In the genomic region with DNA sequence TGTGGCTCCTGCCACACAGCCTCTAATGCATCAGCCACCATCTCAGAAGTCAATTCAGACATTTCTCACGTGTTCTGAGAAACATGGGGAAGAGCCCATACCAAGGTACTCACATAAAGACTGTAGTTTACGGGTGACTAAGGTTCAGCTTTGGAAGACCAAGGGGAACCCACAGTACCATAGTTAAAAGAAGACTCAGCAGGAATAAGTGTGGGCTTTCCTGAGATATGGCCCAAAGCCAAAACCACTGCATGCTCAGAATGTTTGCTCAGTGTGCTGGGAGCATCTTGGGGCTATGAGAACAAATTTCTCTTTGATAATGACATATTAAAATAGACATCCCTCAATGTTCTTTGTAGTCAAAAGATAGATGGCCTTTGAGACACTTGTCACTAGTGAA, we compare ENCODE assay signal across 14 cellular contexts.
DNase-seq lines count a peak whose midpoint lies in the region; ATAC-seq, FAIRE-seq and TF ChIP-seq lines count a peak whose summit lies in the region.
"Had no signal": no experiment of that assay in that cellular context is flagged by ENCODE, and none has a peak within 500 bp of the region (broad histone marks: within the 10 kb centered on the region; RNA-seq: fewer than 3 reads in every experiment).

No MANE protein-coding gene starts in this region.

- H3K9me2 ChIP-seq in SK-N-SH: no peaks in the 10 kb centered on the region
- H3K9me2 ChIP-seq in Karpas-422 (replicated peaks; ENCODE audit: insufficient read depth, low read length): no peaks in the 10 kb centered on the region

- H4K20me1 ChIP-seq in SK-N-SH (ENCODE audit: insufficient read depth): no peaks in the 10 kb centered on the region
- no peaks in the 10 kb centered on the region for H4K20me1 ChIP-seq in Karpas-422 (ENCODE audit: insufficient read depth, low read depth, low read length)

- no peaks in the 10 kb centered on the region for H3K36me3 ChIP-seq in SK-N-SH (replicated peaks in 1 of 2; ENCODE audit: control insufficient read depth in 1 of 2, insufficient read depth in 2 of 2, low read length in 1 of 2)
- H3K36me3 ChIP-seq in Karpas-422 (ENCODE audit: insufficient read depth, low read length): no peaks in the 10 kb centered on the region
- H3K36me3 ChIP-seq: thoracic aorta had no signal

- POLR2A ChIA-PET in SK-N-SH (lab: Yijun Ruan, JAX): no interaction called here

- H3K4me1 ChIP-seq in SK-N-SH (ENCODE audit: control insufficient read depth in 1 of 2, insufficient read depth in 2 of 2, low read depth in 1 of 2, low read length in 1 of 2) (peaks cover 8 to 20% of the 10 kb centered on the region in 2 experiments; a peak in 3 of 4 replicates), Karpas-422 (ENCODE audit: low read length) (no peaks in the 10 kb centered on the region)

- H3K4me3 ChIP-seq in SK-N-SH (ENCODE audit: low read depth in 2 of 2, low read length in 1 of 2) (no peak overlapping the region), fibroblast of the aortic adventitia (ENCODE audit: low read depth, low read length) (no peak overlapping the region), Karpas-422 (ENCODE audit: low read length) (no peak overlapping the region)
- H3K4me3 ChIP-seq: thoracic aorta had no signal

- H3K27me3 ChIP-seq in SK-N-SH (ENCODE audit: insufficient read depth): no peaks in the 10 kb centered on the region
- no peaks in the 10 kb centered on the region for H3K27me3 ChIP-seq in Karpas-422 (ENCODE audit: low read length)

- H3K9me3 Mint-ChIP-seq in stimulated activated naive CD8-positive, alpha-beta T cell treated with anti-CD3 and anti-CD28 coated beads, Interleukin-15, amount 100 ng/mL, for 72 hours: no peaks in the 10 kb centered on the region

- FAIRE-seq in urothelium cell line (lab: Jason Lieb, UNC): no peak

- H3K9me3 ChIP-seq in SK-N-SH: no peaks in the 10 kb centered on the region
- no peaks in the 10 kb centered on the region for H3K9me3 ChIP-seq in Karpas-422 (ENCODE audit: low read length)
- H3K9me3 ChIP-seq: thoracic aorta had no signal

- no peak overlapping the region for H3K4me2 ChIP-seq in SK-N-SH
- no peak overlapping the region for H3K4me2 ChIP-seq in Karpas-422 (ENCODE audit: low read depth, low read length, poor library complexity, severe bottlenecking)

- peak; percentile 28 for ATAC-seq in stimulated activated naive CD8-positive, alpha-beta T cell treated with anti-CD3 and anti-CD28 coated beads, Interleukin-15, Interleukin-2, amounts not matched to agents 100 U/mL and 50 U/mL, for 24 hours
- no peak for ATAC-seq in stimulated activated naive CD8-positive, alpha-beta T cell treated with anti-CD3 and anti-CD28 coated beads, Interleukin-15, amount 100 ng/mL, for 72 hours

- H3F3A ChIP-seq in SK-N-SH (replicated peaks; ENCODE audit: insufficient read depth): no peaks in the 10 kb centered on the region

- DNase-seq in stimulated activated naive CD8-positive, alpha-beta T cell treated with anti-CD3 and anti-CD28 coated beads, Interleukin-15, Interleukin-2, amounts not matched to agents 100 U/mL and 50 U/mL, for 24 hours: no peak
- no peak for DNase-seq in stimulated activated naive CD8-positive, alpha-beta T cell treated with anti-CD3 and anti-CD28 coated beads, Interleukin-15, amount 100 ng/mL, for 72 hours
- no peak for DNase-seq in SK-N-SH
- peak; percentile 81 for DNase-seq in fibroblast of the aortic adventitia (ENCODE audit: low read depth)
- DNase-seq in urothelium cell line (ENCODE audit: low spot score): peak; percentile 60
- DNase-seq in NCI-H1694 treated with DMSO at 0.1 percent for 48 hours (lab: John Stamatoyannopoulos, UW): no peak
- no peak for DNase-seq in NCI-H1436 treated with DMSO at 0.1 percent for 48 hours (lab: John Stamatoyannopoulos, UW)
- no peak for DNase-seq in Karpas-422
- DNase-seq: activated effector memory CD4-positive, alpha-beta T cell treated with anti-CD3 and anti-CD28 coated beads, Interleukin-2, amount 50 U/mL, for 16 hours; cortex of kidney; GF-D8; hypothalamus; NCI-H345 had no signal

- H2AFZ ChIP-seq in SK-N-SH (ENCODE audit: low read depth) (no peak overlapping the region), Karpas-422 (ENCODE audit: low read length) (no peak overlapping the region)

- H3K9ac ChIP-seq in SK-N-SH (no peak overlapping the region), Karpas-422 (ENCODE audit: low read length) (no peak overlapping the region)

- peak overlapping the region in 1 of 2 experiments; percentile 39; a peak in 2 of 4 replicates for H3K27ac ChIP-seq in SK-N-SH (ENCODE audit: low read depth in 2 of 2, low read length in 1 of 2)
- H3K27ac ChIP-seq in Karpas-422 (ENCODE audit: low read length): no peak overlapping the region
- H3K27ac ChIP-seq: thoracic aorta had no signal

- H3K79me2 ChIP-seq in SK-N-SH (ENCODE audit: insufficient read depth) (no peaks in the 10 kb centered on the region), Karpas-422 (ENCODE audit: low read length) (no peaks in the 10 kb centered on the region)

- no peak overlapping the region for H3K4me3 Mint-ChIP-seq in stimulated activated naive CD8-positive, alpha-beta T cell treated with anti-CD3 and anti-CD28 coated beads, Interleukin-15, amount 100 ng/mL, for 72 hours

- TF ChIP-seq CTCF in SK-N-SH (IDR thresholded peaks at IDR 0.05) (no peak), fibroblast of the aortic adventitia (IDR thresholded peaks at IDR 0.05; ENCODE audit: insufficient read depth, low read length) (no peak)

- no peak for TF ChIP-seq RAD21 in SK-N-SH (IDR thresholded peaks at IDR 0.05; ENCODE audit: low read length)

- H3K27me3 Mint-ChIP-seq in stimulated activated naive CD8-positive, alpha-beta T cell treated with anti-CD3 and anti-CD28 coated beads, Interleukin-15, amount 100 ng/mL, for 72 hours: no peaks in the 10 kb centered on the region

- H3K4me1 Mint-ChIP-seq in stimulated activated naive CD8-positive, alpha-beta T cell treated with anti-CD3 and anti-CD28 coated beads, Interleukin-15, amount 100 ng/mL, for 72 hours: no peaks in the 10 kb centered on the region

- 66% methylated on average over 2 of the region's 2 CpGs for WGBS in SK-N-SH (ENCODE audit: low lambda C conversion rate)

- CTCF ChIA-PET in SK-N-SH (lab: Yijun Ruan, JAX): no interaction called here

- H3K27ac Mint-ChIP-seq in stimulated activated naive CD8-positive, alpha-beta T cell treated with anti-CD3 and anti-CD28 coated beads, Interleukin-15, amount 100 ng/mL, for 72 hours: no peak overlapping the region

- peak; percentile 15 to 92; a peak in 2 of 4 replicates for TF ChIP-seq EP300 in SK-N-SH (IDR thresholded peaks at IDR 0.05; ENCODE audit: borderline replicate concordance in 1 of 2, low read depth in 1 of 2, low read length in 1 of 2)

TF ChIP-seq in SK-N-SH, 30 proteins besides CTCF, POLR2A, EP300 and RAD21 (continues in another document):
- TF ChIP-seq, protein P1, sequence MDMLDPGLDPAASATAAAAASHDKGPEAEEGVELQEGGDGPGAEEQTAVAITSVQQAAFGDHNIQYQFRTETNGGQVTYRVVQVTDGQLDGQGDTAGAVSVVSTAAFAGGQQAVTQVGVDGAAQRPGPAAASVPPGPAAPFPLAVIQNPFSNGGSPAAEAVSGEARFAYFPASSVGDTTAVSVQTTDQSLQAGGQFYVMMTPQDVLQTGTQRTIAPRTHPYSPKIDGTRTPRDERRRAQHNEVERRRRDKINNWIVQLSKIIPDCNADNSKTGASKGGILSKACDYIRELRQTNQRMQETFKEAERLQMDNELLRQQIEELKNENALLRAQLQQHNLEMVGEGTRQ (IDR thresholded peaks at IDR 0.05; ENCODE audit: borderline replicate concordance, low read depth, low read length): no peak
- TF ChIP-seq JUND (IDR thresholded peaks at IDR 0.05) (peak; percentile 85), NFIC (IDR thresholded peaks at IDR 0.05; ENCODE audit: borderline replicate concordance) (peak; percentile 99), TCF12 (IDR thresholded peaks at IDR 0.05) (peak; percentile 88), YY1 (IDR thresholded peaks at IDR 0.05; ENCODE audit: low read depth) (no peak), TEAD4 (IDR thresholded peaks at IDR 0.05; ENCODE audit: borderline replicate concordance, insufficient read depth) (peak; percentile 92), RFX5 (IDR thresholded peaks at IDR 0.05; ENCODE audit: low read length) (no peak), ELF1 (IDR thresholded peaks at IDR 0.05) (no peak)
- TF ChIP-seq, protein P2, sequence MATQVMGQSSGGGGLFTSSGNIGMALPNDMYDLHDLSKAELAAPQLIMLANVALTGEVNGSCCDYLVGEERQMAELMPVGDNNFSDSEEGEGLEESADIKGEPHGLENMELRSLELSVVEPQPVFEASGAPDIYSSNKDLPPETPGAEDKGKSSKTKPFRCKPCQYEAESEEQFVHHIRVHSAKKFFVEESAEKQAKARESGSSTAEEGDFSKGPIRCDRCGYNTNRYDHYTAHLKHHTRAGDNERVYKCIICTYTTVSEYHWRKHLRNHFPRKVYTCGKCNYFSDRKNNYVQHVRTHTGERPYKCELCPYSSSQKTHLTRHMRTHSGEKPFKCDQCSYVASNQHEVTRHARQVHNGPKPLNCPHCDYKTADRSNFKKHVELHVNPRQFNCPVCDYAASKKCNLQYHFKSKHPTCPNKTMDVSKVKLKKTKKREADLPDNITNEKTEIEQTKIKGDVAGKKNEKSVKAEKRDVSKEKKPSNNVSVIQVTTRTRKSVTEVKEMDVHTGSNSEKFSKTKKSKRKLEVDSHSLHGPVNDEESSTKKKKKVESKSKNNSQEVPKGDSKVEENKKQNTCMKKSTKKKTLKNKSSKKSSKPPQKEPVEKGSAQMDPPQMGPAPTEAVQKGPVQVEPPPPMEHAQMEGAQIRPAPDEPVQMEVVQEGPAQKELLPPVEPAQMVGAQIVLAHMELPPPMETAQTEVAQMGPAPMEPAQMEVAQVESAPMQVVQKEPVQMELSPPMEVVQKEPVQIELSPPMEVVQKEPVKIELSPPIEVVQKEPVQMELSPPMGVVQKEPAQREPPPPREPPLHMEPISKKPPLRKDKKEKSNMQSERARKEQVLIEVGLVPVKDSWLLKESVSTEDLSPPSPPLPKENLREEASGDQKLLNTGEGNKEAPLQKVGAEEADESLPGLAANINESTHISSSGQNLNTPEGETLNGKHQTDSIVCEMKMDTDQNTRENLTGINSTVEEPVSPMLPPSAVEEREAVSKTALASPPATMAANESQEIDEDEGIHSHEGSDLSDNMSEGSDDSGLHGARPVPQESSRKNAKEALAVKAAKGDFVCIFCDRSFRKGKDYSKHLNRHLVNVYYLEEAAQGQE (IDR thresholded peaks at IDR 0.05; ENCODE audit: low read depth, low read length): 0 out of 2 replicates have a peak, but pooled peaks have one; percentile 48
- TF ChIP-seq, protein P3, sequence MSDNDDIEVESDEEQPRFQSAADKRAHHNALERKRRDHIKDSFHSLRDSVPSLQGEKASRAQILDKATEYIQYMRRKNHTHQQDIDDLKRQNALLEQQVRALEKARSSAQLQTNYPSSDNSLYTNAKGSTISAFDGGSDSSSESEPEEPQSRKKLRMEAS (IDR thresholded peaks at IDR 0.05; ENCODE audit: low read depth): 0 out of 2 replicates have a peak, but pooled peaks have one; percentile 13

Comparison
In these comparisons a context has a peak if more than half of its experiments do, and no peak if none do; other contexts are left out.
1. DNase-seq: peak in fibroblast of the aortic adventitia (single experiment) and urothelium cell line (single experiment); none in stimulated activated naive CD8-positive, alpha-beta T cell treated with anti-CD3 and anti-CD28 coated beads, Interleukin-15, Interleukin-2, amounts not matched to agents 100 U/mL and 50 U/mL, for 24 hours (single experiment), stimulated activated naive CD8-positive, alpha-beta T cell treated with anti-CD3 and anti-CD28 coated beads, Interleukin-15, amount 100 ng/mL, for 72 hours (0 of 2), SK-N-SH (single experiment), NCI-H1694 treated with DMSO at 0.1 percent for 48 hours (single experiment), NCI-H1436 treated with DMSO at 0.1 percent for 48 hours (single experiment) and Karpas-422 (single experiment).